ENCODE assay signal across 2 cellular contexts in the genomic region with DNA sequence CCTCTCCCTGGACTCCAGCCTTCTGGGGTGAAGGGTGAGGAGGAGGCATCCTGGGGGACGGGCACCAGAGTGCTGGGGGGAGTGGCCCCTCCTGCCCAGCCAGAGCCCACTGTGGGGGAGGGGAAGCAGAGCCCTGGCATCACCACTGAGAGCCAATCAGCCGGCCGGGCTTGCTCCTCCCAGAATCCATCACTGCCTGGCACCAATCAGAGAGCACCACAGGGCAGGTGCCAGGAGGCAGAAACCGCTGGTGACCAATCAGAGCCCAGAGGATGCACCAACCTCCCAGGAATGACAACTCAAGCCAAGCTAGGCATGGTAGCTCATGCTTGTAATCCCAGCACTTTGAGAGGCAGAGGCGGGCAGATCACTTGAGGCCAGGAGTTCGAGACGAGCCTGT.
TF ChIP-seq lines count a peak whose summit lies in the region.

No MANE protein-coding gene starts in this region.

TF ChIP-seq in SK-N-SH treated with all-trans-retinoic acid at 6 μM for 48 hours, 23 proteins besides CTCF, POLR2A, EP300 and RAD21 (continued from another document):
- TF ChIP-seq, protein P1, sequence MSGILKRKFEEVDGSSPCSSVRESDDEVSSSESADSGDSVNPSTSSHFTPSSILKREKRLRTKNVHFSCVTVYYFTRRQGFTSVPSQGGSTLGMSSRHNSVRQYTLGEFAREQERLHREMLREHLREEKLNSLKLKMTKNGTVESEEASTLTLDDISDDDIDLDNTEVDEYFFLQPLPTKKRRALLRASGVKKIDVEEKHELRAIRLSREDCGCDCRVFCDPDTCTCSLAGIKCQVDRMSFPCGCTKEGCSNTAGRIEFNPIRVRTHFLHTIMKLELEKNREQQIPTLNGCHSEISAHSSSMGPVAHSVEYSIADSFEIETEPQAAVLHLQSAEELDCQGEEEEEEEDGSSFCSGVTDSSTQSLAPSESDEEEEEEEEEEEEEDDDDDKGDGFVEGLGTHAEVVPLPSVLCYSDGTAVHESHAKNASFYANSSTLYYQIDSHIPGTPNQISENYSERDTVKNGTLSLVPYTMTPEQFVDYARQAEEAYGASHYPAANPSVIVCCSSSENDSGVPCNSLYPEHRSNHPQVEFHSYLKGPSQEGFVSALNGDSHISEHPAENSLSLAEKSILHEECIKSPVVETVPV (CRISPR knock-in tag; IDR thresholded peaks at IDR 0.05): no peak
- TF ChIP-seq OSR1 (CRISPR knock-in tag; IDR thresholded peaks at IDR 0.05) (no peak), TSHZ2 (CRISPR knock-in tag; IDR thresholded peaks at IDR 0.05) (no peak), ISL1 (CRISPR knock-in tag; IDR thresholded peaks at IDR 0.05) (no peak), CREB5 (CRISPR knock-in tag; IDR thresholded peaks at IDR 0.05; ENCODE audit: low read depth) (no peak), ZNF565 (CRISPR knock-in tag; conservative IDR thresholded peaks at IDR 0.05; ENCODE audit: low read depth) (no peak), ZFP3 (CRISPR knock-in tag; IDR thresholded peaks at IDR 0.05) (no peak), ARNTL (CRISPR knock-in tag; IDR thresholded peaks at IDR 0.05; ENCODE audit: borderline replicate concordance, low read depth) (no peak), SNAI2 (CRISPR knock-in tag; IDR thresholded peaks at IDR 0.05) (no peak), CSDC2 (CRISPR knock-in tag; IDR thresholded peaks at IDR 0.05) (no peak), ESRRG (CRISPR knock-in tag; IDR thresholded peaks at IDR 0.05) (no peak), ZC3H10 (CRISPR knock-in tag; IDR thresholded peaks at IDR 0.05) (no peak), TCF4 (CRISPR knock-in tag; IDR thresholded peaks at IDR 0.05; ENCODE audit: borderline replicate concordance) (no peak), ZNF70 (CRISPR knock-in tag; IDR thresholded peaks at IDR 0.05) (no peak), ZFP30 (CRISPR knock-in tag; IDR thresholded peaks at IDR 0.05) (no peak), BACH2 (CRISPR knock-in tag; IDR thresholded peaks at IDR 0.05; ENCODE audit: borderline replicate concordance) (no peak)
- TF ChIP-seq, protein P2, sequence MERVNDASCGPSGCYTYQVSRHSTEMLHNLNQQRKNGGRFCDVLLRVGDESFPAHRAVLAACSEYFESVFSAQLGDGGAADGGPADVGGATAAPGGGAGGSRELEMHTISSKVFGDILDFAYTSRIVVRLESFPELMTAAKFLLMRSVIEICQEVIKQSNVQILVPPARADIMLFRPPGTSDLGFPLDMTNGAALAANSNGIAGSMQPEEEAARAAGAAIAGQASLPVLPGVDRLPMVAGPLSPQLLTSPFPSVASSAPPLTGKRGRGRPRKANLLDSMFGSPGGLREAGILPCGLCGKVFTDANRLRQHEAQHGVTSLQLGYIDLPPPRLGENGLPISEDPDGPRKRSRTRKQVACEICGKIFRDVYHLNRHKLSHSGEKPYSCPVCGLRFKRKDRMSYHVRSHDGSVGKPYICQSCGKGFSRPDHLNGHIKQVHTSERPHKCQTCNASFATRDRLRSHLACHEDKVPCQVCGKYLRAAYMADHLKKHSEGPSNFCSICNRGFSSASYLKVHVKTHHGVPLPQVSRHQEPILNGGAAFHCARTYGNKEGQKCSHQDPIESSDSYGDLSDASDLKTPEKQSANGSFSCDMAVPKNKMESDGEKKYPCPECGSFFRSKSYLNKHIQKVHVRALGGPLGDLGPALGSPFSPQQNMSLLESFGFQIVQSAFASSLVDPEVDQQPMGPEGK (CRISPR knock-in tag; IDR thresholded peaks at IDR 0.05; ENCODE audit: borderline replicate concordance): no peak
- TF ChIP-seq, protein P3, sequence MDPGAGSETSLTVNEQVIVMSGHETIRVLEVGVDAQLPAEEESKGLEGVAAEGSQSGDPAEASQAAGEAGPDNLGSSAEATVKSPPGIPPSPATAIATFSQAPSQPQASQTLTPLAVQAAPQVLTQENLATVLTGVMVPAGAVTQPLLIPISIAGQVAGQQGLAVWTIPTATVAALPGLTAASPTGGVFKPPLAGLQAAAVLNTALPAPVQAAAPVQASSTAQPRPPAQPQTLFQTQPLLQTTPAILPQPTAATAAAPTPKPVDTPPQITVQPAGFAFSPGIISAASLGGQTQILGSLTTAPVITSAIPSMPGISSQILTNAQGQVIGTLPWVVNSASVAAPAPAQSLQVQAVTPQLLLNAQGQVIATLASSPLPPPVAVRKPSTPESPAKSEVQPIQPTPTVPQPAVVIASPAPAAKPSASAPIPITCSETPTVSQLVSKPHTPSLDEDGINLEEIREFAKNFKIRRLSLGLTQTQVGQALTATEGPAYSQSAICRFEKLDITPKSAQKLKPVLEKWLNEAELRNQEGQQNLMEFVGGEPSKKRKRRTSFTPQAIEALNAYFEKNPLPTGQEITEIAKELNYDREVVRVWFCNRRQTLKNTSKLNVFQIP (CRISPR knock-in tag; IDR thresholded peaks at IDR 0.05; ENCODE audit: borderline replicate concordance, low read depth): no peak

TF ChIP-seq in SK-N-SH, 30 proteins besides CTCF, POLR2A, EP300 and RAD21:
- TF ChIP-seq, protein P4, sequence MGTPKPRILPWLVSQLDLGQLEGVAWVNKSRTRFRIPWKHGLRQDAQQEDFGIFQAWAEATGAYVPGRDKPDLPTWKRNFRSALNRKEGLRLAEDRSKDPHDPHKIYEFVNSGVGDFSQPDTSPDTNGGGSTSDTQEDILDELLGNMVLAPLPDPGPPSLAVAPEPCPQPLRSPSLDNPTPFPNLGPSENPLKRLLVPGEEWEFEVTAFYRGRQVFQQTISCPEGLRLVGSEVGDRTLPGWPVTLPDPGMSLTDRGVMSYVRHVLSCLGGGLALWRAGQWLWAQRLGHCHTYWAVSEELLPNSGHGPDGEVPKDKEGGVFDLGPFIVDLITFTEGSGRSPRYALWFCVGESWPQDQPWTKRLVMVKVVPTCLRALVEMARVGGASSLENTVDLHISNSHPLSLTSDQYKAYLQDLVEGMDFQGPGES (IDR thresholded peaks at IDR 0.05; ENCODE audit: low read depth, low read length): no peak
- no peak for TF ChIP-seq TEAD4 (IDR thresholded peaks at IDR 0.05; ENCODE audit: borderline replicate concordance, insufficient read depth)
- no peak for TF ChIP-seq FOXJ3 (CRISPR knock-in tag; IDR thresholded peaks at IDR 0.05)
- TF ChIP-seq POLR2AphosphoS5 (IDR thresholded peaks at IDR 0.05; ENCODE audit: low read depth, low read length): no peak
- TF ChIP-seq FOSL2 (IDR thresholded peaks at IDR 0.05; ENCODE audit: borderline replicate concordance, low read depth): no peak
- no peak for TF ChIP-seq FOXM1 (IDR thresholded peaks at IDR 0.05; ENCODE audit: low read depth)
- no peak for TF ChIP-seq NRF1 (IDR thresholded peaks at IDR 0.05; ENCODE audit: low read depth, low read length)
- no peak for TF ChIP-seq JUND (IDR thresholded peaks at IDR 0.05)
- no peak for TF ChIP-seq TCF12 (IDR thresholded peaks at IDR 0.05)
- TF ChIP-seq NFIC (IDR thresholded peaks at IDR 0.05; ENCODE audit: borderline replicate concordance): no peak
- no peak for TF ChIP-seq RCOR1 (IDR thresholded peaks at IDR 0.05; ENCODE audit: low read length)
- TF ChIP-seq CHD2 (IDR thresholded peaks at IDR 0.05; ENCODE audit: low read length, partially characterized antibody): no peak
- no peak for TF ChIP-seq MEF2A (IDR thresholded peaks at IDR 0.05; ENCODE audit: borderline replicate concordance, low read depth)
- TF ChIP-seq, protein P5, sequence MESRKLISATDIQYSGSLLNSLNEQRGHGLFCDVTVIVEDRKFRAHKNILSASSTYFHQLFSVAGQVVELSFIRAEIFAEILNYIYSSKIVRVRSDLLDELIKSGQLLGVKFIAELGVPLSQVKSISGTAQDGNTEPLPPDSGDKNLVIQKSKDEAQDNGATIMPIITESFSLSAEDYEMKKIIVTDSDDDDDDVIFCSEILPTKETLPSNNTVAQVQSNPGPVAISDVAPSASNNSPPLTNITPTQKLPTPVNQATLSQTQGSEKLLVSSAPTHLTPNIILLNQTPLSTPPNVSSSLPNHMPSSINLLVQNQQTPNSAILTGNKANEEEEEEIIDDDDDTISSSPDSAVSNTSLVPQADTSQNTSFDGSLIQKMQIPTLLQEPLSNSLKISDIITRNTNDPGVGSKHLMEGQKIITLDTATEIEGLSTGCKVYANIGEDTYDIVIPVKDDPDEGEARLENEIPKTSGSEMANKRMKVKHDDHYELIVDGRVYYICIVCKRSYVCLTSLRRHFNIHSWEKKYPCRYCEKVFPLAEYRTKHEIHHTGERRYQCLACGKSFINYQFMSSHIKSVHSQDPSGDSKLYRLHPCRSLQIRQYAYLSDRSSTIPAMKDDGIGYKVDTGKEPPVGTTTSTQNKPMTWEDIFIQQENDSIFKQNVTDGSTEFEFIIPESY (IDR thresholded peaks at IDR 0.05; ENCODE audit: borderline replicate concordance, low read depth): no peak
